In genomic region chr19:3669134-3669436, GRCh38 we compare ENCODE assay signal across 15 cellular contexts. TPM values are rescaled to one million over a fixed set of nuclear protein-coding genes. Genes with fewer than 3 reads are reported as not detected.
A peak's percentile ranks its signal among the peaks of the same experiment; 100 is the strongest.
DNase-seq lines count a peak whose midpoint lies in the region; ATAC-seq, FAIRE-seq and TF ChIP-seq lines count a peak whose summit lies in the region.
"Had no signal": no experiment of that assay in that cellular context is flagged by ENCODE, and none has a peak within 500 bp of the region (broad histone marks: within the 10 kb centered on the region; RNA-seq: fewer than 3 reads in every experiment).

No MANE protein-coding gene starts in this region.

- H3K18ac ChIP-seq in mesendoderm (ENCODE audit: low read length) = no peak overlapping the region

- H4K5ac ChIP-seq in mesendoderm (ENCODE audit: low read length) = no peak overlapping the region

- no peaks in the 10 kb centered on the region for H3K27me3 ChIP-seq in K562 (ENCODE audit: control insufficient read depth in 2 of 2, insufficient read depth in 2 of 2, low read length in 2 of 2)
- no peaks in the 10 kb centered on the region for H3K27me3 ChIP-seq in mesendoderm (ENCODE audit: insufficient read depth, low read length, poor library complexity)
- no peaks in the 10 kb centered on the region for H3K27me3 ChIP-seq in subcutaneous abdominal adipose tissue (ENCODE audit: control insufficient read depth in 5 of 5, insufficient read depth in 4 of 5, low read length in 5 of 5)

- POLR2A ChIA-PET in HEK293 (lab: Yijun Ruan, JAX) = no interaction called here
- POLR2A ChIA-PET in K562 (lab: Yijun Ruan, JAX) = interaction anchor here (1.3 to 4.1 kb wide), 2 partner anchors 8 to 21 kb away, joined by 3 to 16 read pairs; no protein-coding TSS in a partner anchor

- H2AFZ ChIP-seq in K562 (ENCODE audit: low read depth, low read length) = no peak overlapping the region
- H2AFZ ChIP-seq: GM23248 had no signal

- FAIRE-seq in K562 (lab: Jason Lieb, UNC) (no peak), kidney (lab: Jason Lieb, UNC) (no peak)
- FAIRE-seq: GM12892 had no signal

- H4K8ac ChIP-seq in mesendoderm (ENCODE audit: low read depth, low read length) = no peak overlapping the region

- TF ChIP-seq EP300 in K562 (IDR thresholded peaks at IDR 0.05; ENCODE audit: low read length) = no peak

- DNase-seq in K562 (ENCODE audit: extremely low read depth in 1 of 4, low spot score in 3 of 4) = no peak
- DNase-seq in mesendoderm = no peak
- no peak for DNase-seq in kidney
- DNase-seq: cortex of kidney; GM23248; naive thymus-derived CD8-positive, alpha-beta T cell; NCI-H2081 treated with DMSO at 0.1 percent for 48 hours had no signal

- CTCF ChIA-PET in HEK293 (lab: Yijun Ruan, JAX) = no interaction called here
- CTCF ChIA-PET in K562 (lab: Yijun Ruan, JAX; ENCODE audit: low intra/inter-chr PET ratio) = interaction anchor here (1.3 kb wide), 1 partner anchor 50 kb away, joined by 3 read pairs; no protein-coding TSS in a partner anchor

- no peaks in the 10 kb centered on the region for H3K9me1 ChIP-seq in K562 (ENCODE audit: control insufficient read depth, insufficient read depth, low read length)

- intact Hi-C loops in K562 (cut with micrococcal nuclease) = loop anchor here (2.0 kb wide), 1 partner anchor 32 kb away; the partner anchor contains the start of gene PIP5K1C
- intact Hi-C loops in kidney (cut with DNase I) = loop anchor here (5.0 kb wide), 1 partner anchor 48 kb away; no protein-coding TSS in a partner anchor

- no peak overlapping the region for H3K4ac ChIP-seq in mesendoderm (ENCODE audit: low read depth, low read length)

- in situ Hi-C loops in K562 (cut with MboI) = no loop called here

- H3K9ac ChIP-seq in K562 (ENCODE audit: insufficient read depth in 1 of 2, low read depth in 2 of 2, low read length in 2 of 2) (peak overlapping the region in 1 of 2 experiments; percentile 90; a peak in 2 of 4 replicates), mesendoderm (ENCODE audit: low read length) (no peak overlapping the region), subcutaneous abdominal adipose tissue (ENCODE audit: low read length in 5 of 5) (peak overlapping the region in 1 of 5 donors; percentile 25), kidney (ENCODE audit: low read length in 2 of 2) (peak overlapping the region in 1 of 2 donors; percentile 26)
- H3K9ac ChIP-seq: GM23248 had no signal

- TF ChIP-seq CTCF in HEK293 (tag by site-specific recombination; IDR thresholded peaks at IDR 0.05) (no peak), K562 (IDR thresholded peaks at IDR 0.05 in 2 of 3, conservative IDR thresholded peaks at IDR 0.05 in 1 of 3; ENCODE audit: insufficient read depth in 2 of 3, low read depth in 1 of 3, low read length in 3 of 3) (no peak), kidney (IDR thresholded peaks at IDR 0.05; ENCODE audit: borderline replicate concordance, extremely low read depth, insufficient read depth) (no peak)

- H4K20me1 ChIP-seq in K562 (replicated peaks; ENCODE audit: control insufficient read depth, insufficient read depth, low read length) = peaks cover 11% of the 10 kb centered on the region; the same call in 1 of the 2 replicates

- ATAC-seq in K562 = no peak
- ATAC-seq in GM21576 (IDR thresholded peaks at IDR 0.05; ENCODE audit: unreplicated experiment) = no peak
- ATAC-seq in GM21367 (IDR thresholded peaks at IDR 0.05; ENCODE audit: unreplicated experiment) = no peak
- ATAC-seq in HG03045 (IDR thresholded peaks at IDR 0.05; ENCODE audit: unreplicated experiment) = no peak
- ATAC-seq: naive thymus-derived CD8-positive, alpha-beta T cell had no signal

- no peaks in the 10 kb centered on the region for H3K4me1 ChIP-seq in HEK293 (ENCODE audit: control insufficient read depth, insufficient read depth, low read length)
- peaks cover 34 to 91% of the 10 kb centered on the region in 2 experiments for H3K4me1 ChIP-seq in K562 (replicated peaks in 1 of 2; ENCODE audit: control insufficient read depth in 2 of 2, insufficient read depth in 2 of 2, low read length in 2 of 2)
- peaks cover 2% of the 10 kb centered on the region for H3K4me1 ChIP-seq in mesendoderm (ENCODE audit: control insufficient read depth, low read depth, low read length)
- H3K4me1 ChIP-seq in subcutaneous abdominal adipose tissue (ENCODE audit: control insufficient read depth in 5 of 5, insufficient read depth in 5 of 5, low read length in 5 of 5) = peaks cover 0 to 47% (median 37%) of the 10 kb centered on the region in 5 donors
- peaks cover 0 to 18% of the 10 kb centered on the region in 2 donors for H3K4me1 ChIP-seq in kidney (ENCODE audit: control insufficient read depth in 1 of 2, insufficient read depth in 1 of 2, low read depth in 1 of 2, low read length in 2 of 2)

- no peak overlapping the region for H3K23ac ChIP-seq in mesendoderm (ENCODE audit: low read length)

- no TSS peak for BruUV-seq in K562 (replicated peaks; lab: Mats Ljungman, UMichigan)

- no peak for TF ChIP-seq POLR2A in K562 (conservative IDR thresholded peaks at IDR 0.05)

- no peak overlapping the region for H2BK15ac ChIP-seq in mesendoderm (replicated peaks; ENCODE audit: low read depth)

- peaks cover 4% of the 10 kb centered on the region for H3K79me1 ChIP-seq in mesendoderm (ENCODE audit: low read length)

- no peak overlapping the region for H2BK5ac ChIP-seq in mesendoderm (ENCODE audit: low read length)

- H3K79me2 ChIP-seq in K562 (ENCODE audit: control insufficient read depth, insufficient read depth, low read length) = peaks cover 52% of the 10 kb centered on the region
- no peaks in the 10 kb centered on the region for H3K79me2 ChIP-seq in mesendoderm (ENCODE audit: control insufficient read depth, insufficient read depth, low read length)

- no peak overlapping the region for H3K4me2 ChIP-seq in K562 (ENCODE audit: insufficient read depth, low read length)
- no peak overlapping the region for H3K4me2 ChIP-seq in mesendoderm (ENCODE audit: low read length)

- H3K4me3 ChIP-seq in HEK293 (ENCODE audit: low read depth, low read length) (no peak overlapping the region), K562 (no peak overlapping the region), mesendoderm (ENCODE audit: low read length) (no peak overlapping the region), subcutaneous abdominal adipose tissue (ENCODE audit: low read depth in 1 of 5, low read length in 5 of 5) (no peak overlapping the region), kidney (ENCODE audit: low read length in 2 of 2) (no peak overlapping the region)
- H3K4me3 ChIP-seq: GM23248 had no signal

- H2BK120ac ChIP-seq in mesendoderm (ENCODE audit: low read depth, low read length) = no peak overlapping the region

- no peak for TF ChIP-seq RAD21 in K562 (CRISPR knock-in tag; conservative IDR thresholded peaks at IDR 0.05 in 1 of 2, IDR thresholded peaks at IDR 0.05 in 1 of 2)

- peak overlapping the region; percentile 56 for H3K56ac ChIP-seq in mesendoderm (ENCODE audit: low read length)

- H2AK5ac ChIP-seq in mesendoderm (ENCODE audit: low read length) = no peak overlapping the region

- H3K27ac ChIP-seq in HEK293 (ENCODE audit: extremely low read depth, low read depth, low read length) (no peak overlapping the region), K562 (ENCODE audit: extremely low read depth, low read depth, low read length) (peak overlapping the region; percentile 96; the same call in 1 of the 3 replicates), mesendoderm (ENCODE audit: low read depth, low read length) (no peak overlapping the region), subcutaneous abdominal adipose tissue (ENCODE audit: low read depth, low read length) (peak overlapping the region; percentile 94), kidney (ENCODE audit: low read depth in 2 of 2, low read length in 2 of 2) (peak overlapping the region in 1 of 2 donors; percentile 95)
- H3K27ac ChIP-seq: GM23248 had no signal

- WGBS in K562 (ENCODE audit: insufficient coverage, low coverage, missing lambda C conversion rate) = 90% methylated on average over 9 of the region's 10 CpGs
- no CpG with 5 or more reads among the region's 10 CpGs for WGBS in mesendoderm (ENCODE audit: extremely low coverage, insufficient coverage, low lambda C conversion rate)

- H3K36me3 ChIP-seq in HEK293 (ENCODE audit: control insufficient read depth in 2 of 2, insufficient read depth in 1 of 2, low read length in 2 of 2) = peaks cover 0 to 11% of the 10 kb centered on the region in 2 experiments; a peak in 1 of 3 replicates
- H3K36me3 ChIP-seq in K562 (ENCODE audit: control insufficient read depth, insufficient read depth, low read length) = peaks cover 29% of the 10 kb centered on the region; the same call in 2 of the 3 replicates
- no peaks in the 10 kb centered on the region for H3K36me3 ChIP-seq in mesendoderm (ENCODE audit: control insufficient read depth, insufficient read depth, low read length)
- H3K36me3 ChIP-seq in subcutaneous abdominal adipose tissue (ENCODE audit: control insufficient read depth in 5 of 5, insufficient read depth in 5 of 5, low read length in 5 of 5) = peaks cover 0 to 32% (median 15%) of the 10 kb centered on the region in 5 donors
- peaks cover 0 to under 1% of the 10 kb centered on the region in 2 donors for H3K36me3 ChIP-seq in kidney (ENCODE audit: control insufficient read depth in 1 of 2, insufficient read depth in 2 of 2, low read length in 2 of 2)

- no peaks in the 10 kb centered on the region for H3K9me3 ChIP-seq in HEK293 (ENCODE audit: control insufficient read depth, insufficient read depth, low read depth, low read length)
- no peaks in the 10 kb centered on the region for H3K9me3 ChIP-seq in K562 (replicated peaks; ENCODE audit: control insufficient read depth, insufficient read depth, low read depth, low read length)
- H3K9me3 ChIP-seq in subcutaneous abdominal adipose tissue (ENCODE audit: control insufficient read depth in 5 of 5, low read length in 5 of 5) = peaks cover 0 to 5% (median 2%) of the 10 kb centered on the region in 5 donors
- H3K9me3 ChIP-seq in kidney (ENCODE audit: control insufficient read depth in 1 of 2, low read length in 2 of 2) = no peaks in the 10 kb centered on the region

RNA-seq across cellular contexts. Expression of gene PIP5K1C, which starts 31.2 kb away (rescaled TPM):
- total RNA-seq in K562 (2011; cell fraction: chromatin; rRNA removed; ENCODE audit: low replicate concordance) = 21.1 and 62.3 TPM in 2 replicates
- total RNA-seq in K562 (2011; cell fraction: nucleolus; rRNA removed) = 28.3 and 30.5 TPM in 2 replicates
- 15.8 and 17.5 TPM in 2 replicates for total RNA-seq in K562 (2011; cell fraction: nucleoplasm; rRNA removed)
- total RNA-seq in K562 (2014; rRNA removed) (6.0 and 10.7 TPM in 2 replicates), K562 (2014; rRNA removed; fragmentation: Illumina TruSeq; extraction: Trizol) (1.4 and 1.9 TPM in 2 replicates), K562 (2015; rRNA removed; fragmentation: Illumina TruSeq; extraction: Trizol) (4.1 and 5.3 TPM in 2 replicates), K562 (2021) (21.4 and 22.1 TPM in 2 replicates), kidney (35.6 TPM)
- polyA plus RNA-seq in K562 (2011; rRNA removed) (2.9 and 5.8 TPM in 2 replicates), K562 (2014; fragmentation: Illumina TruSeq; extraction: Trizol) (8.0 and 11.3 TPM in 2 replicates), K562 (2014; fragmentation: Nextera tagmentation; extraction: Ambion mirVana) (under 1 TPM; 0.38 to 0.61 TPM), K562 (2014; rRNA removed) (7.6 and 8.3 TPM in 2 replicates), kidney (ENCODE audit: insufficient read depth, low read depth, low replicate concordance) (11.2 TPM)
- 2.9 and 6.4 TPM in 2 replicates for polyA plus RNA-seq in K562 (2011; cell fraction: cytosol; rRNA removed)
- polyA plus RNA-seq in K562 (2011; cell fraction: nucleus; rRNA removed) = 9.4 and 20.2 TPM in 2 replicates
- 16.8 and 22.4 TPM in 2 replicates for polyA plus RNA-seq in K562 (2012)
- polyA minus RNA-seq in K562 (2011; rRNA and poly(A)+ RNA removed) = 5.1 and 9.5 TPM in 2 replicates
- 15.8 and 26.9 TPM in 2 replicates for polyA minus RNA-seq in K562 (2011; cell fraction: cytosol; rRNA and poly(A)+ RNA removed)
- 13.1 and 15.9 TPM in 2 replicates for polyA minus RNA-seq in K562 (2011; cell fraction: nucleus; rRNA and poly(A)+ RNA removed)
- 15.2 TPM for polyA plus RNA-seq in mesendoderm (2013, experiment 1 of 2)
- polyA plus RNA-seq in mesendoderm (2013, experiment 2 of 2) = 16.0 TPM

RNA-seq across cellular contexts. Expression of gene TJP3, which starts 39.1 kb away (rescaled TPM):
- 1.8 and 7.1 TPM in 2 replicates for total RNA-seq in K562 (2011; cell fraction: chromatin; rRNA removed; ENCODE audit: low replicate concordance)
- total RNA-seq in K562 (2011; cell fraction: nucleolus; rRNA removed) = 2.9 and 3.5 TPM in 2 replicates
- total RNA-seq in K562 (2011; cell fraction: nucleoplasm; rRNA removed) = 1.8 and 2.6 TPM in 2 replicates
- total RNA-seq in K562 (2014; rRNA removed) (0.82 and 1.3 TPM in 2 replicates), K562 (2014; rRNA removed; fragmentation: Illumina TruSeq; extraction: Trizol) (0.11 and 0.38 TPM in 2 replicates), K562 (2015; rRNA removed; fragmentation: Illumina TruSeq; extraction: Trizol) (0.34 and 0.58 TPM in 2 replicates), K562 (2021) (0.92 and 2.4 TPM in 2 replicates), kidney (26.5 TPM)
- polyA plus RNA-seq in K562 (2011; rRNA removed) (1.8 and 2.2 TPM in 2 replicates), K562 (2014; fragmentation: Illumina TruSeq; extraction: Trizol) (0.54 and 1.1 TPM in 2 replicates), K562 (2014; fragmentation: Nextera tagmentation; extraction: Ambion mirVana) (under 1 TPM in 1 of 2 experiments, not detected in 1; 0.11 TPM), K562 (2014; rRNA removed) (0.56 and 0.73 TPM in 2 replicates), kidney (ENCODE audit: insufficient read depth, low read depth, low replicate concordance) (32.5 TPM)
- 1.9 and 5.2 TPM in 2 replicates for polyA plus RNA-seq in K562 (2011; cell fraction: cytosol; rRNA removed)
- 4.3 and 9.8 TPM in 2 replicates for polyA plus RNA-seq in K562 (2011; cell fraction: nucleus; rRNA removed)
- 3.2 and 4.0 TPM in 2 replicates for polyA plus RNA-seq in K562 (2012)
- 1.5 and 1.9 TPM in 2 replicates for polyA minus RNA-seq in K562 (2011; rRNA and poly(A)+ RNA removed)
- 0.86 and 2.2 TPM in 2 replicates for polyA minus RNA-seq in K562 (2011; cell fraction: cytosol; rRNA and poly(A)+ RNA removed)
- 2.3 and 3.4 TPM in 2 replicates for polyA minus RNA-seq in K562 (2011; cell fraction: nucleus; rRNA and poly(A)+ RNA removed)
- polyA plus RNA-seq in mesendoderm (2013, experiment 1 of 2) = 4.2 TPM
- 3.8 TPM for polyA plus RNA-seq in mesendoderm (2013, experiment 2 of 2)
- total RNA-seq: Daoy, GM23248 had no signal
- polyA plus RNA-seq: BJ, GM23248 had no signal

RNA-seq across cellular contexts. Expression of gene CACTIN, which starts 42.5 kb away (rescaled TPM):
- total RNA-seq in K562 (2011; cell fraction: chromatin; rRNA removed; ENCODE audit: low replicate concordance) = 35.4 and 89.8 TPM in 2 replicates
- total RNA-seq in K562 (2011; cell fraction: nucleolus; rRNA removed) = 60.3 and 65.9 TPM in 2 replicates
- 35.3 and 37.6 TPM in 2 replicates for total RNA-seq in K562 (2011; cell fraction: nucleoplasm; rRNA removed)
- total RNA-seq in K562 (2014; rRNA removed) (46.5 and 57.8 TPM in 2 replicates), K562 (2014; rRNA removed; fragmentation: Illumina TruSeq; extraction: Trizol) (7.6 and 7.9 TPM in 2 replicates), K562 (2015; rRNA removed; fragmentation: Illumina TruSeq; extraction: Trizol) (25.6 and 27.3 TPM in 2 replicates), K562 (2021) (42.1 and 49.2 TPM in 2 replicates), kidney (23.9 TPM)
- polyA plus RNA-seq in K562 (2011; rRNA removed) (15.0 and 19.4 TPM in 2 replicates), K562 (2014; fragmentation: Illumina TruSeq; extraction: Trizol) (9.6 and 20.4 TPM in 2 replicates), K562 (2014; fragmentation: Nextera tagmentation; extraction: Ambion mirVana) (under 1 TPM; 0.15 to 0.52 TPM), K562 (2014; rRNA removed) (35.0 and 36.4 TPM in 2 replicates), kidney (ENCODE audit: insufficient read depth, low read depth, low replicate concordance) (11.6 TPM)
- polyA plus RNA-seq in K562 (2011; cell fraction: cytosol; rRNA removed) = 21.9 and 50.9 TPM in 2 replicates
- 54.2 and 84.9 TPM in 2 replicates for polyA plus RNA-seq in K562 (2011; cell fraction: nucleus; rRNA removed)
- 22.8 and 28.5 TPM in 2 replicates for polyA plus RNA-seq in K562 (2012)
- polyA minus RNA-seq in K562 (2011; rRNA and poly(A)+ RNA removed) = 4.5 and 9.4 TPM in 2 replicates
- polyA minus RNA-seq in K562 (2011; cell fraction: cytosol; rRNA and poly(A)+ RNA removed) = 13.0 and 16.6 TPM in 2 replicates
- polyA minus RNA-seq in K562 (2011; cell fraction: nucleus; rRNA and poly(A)+ RNA removed) = 9.6 and 12.0 TPM in 2 replicates
- 25.7 TPM for polyA plus RNA-seq in mesendoderm (2013, experiment 1 of 2)
- 28.3 TPM for polyA plus RNA-seq in mesendoderm (2013, experiment 2 of 2)

Comparison
In these comparisons a context has a peak if more than half of its experiments do, and no peak if none do; other contexts are left out.
1. H3K27ac ChIP-seq: peak in K562 (single experiment) and subcutaneous abdominal adipose tissue (single experiment); none in HEK293 (single experiment) and mesendoderm (single experiment).